Comparison of ENCODE assay signal across 17 cellular contexts in the genomic region with DNA sequence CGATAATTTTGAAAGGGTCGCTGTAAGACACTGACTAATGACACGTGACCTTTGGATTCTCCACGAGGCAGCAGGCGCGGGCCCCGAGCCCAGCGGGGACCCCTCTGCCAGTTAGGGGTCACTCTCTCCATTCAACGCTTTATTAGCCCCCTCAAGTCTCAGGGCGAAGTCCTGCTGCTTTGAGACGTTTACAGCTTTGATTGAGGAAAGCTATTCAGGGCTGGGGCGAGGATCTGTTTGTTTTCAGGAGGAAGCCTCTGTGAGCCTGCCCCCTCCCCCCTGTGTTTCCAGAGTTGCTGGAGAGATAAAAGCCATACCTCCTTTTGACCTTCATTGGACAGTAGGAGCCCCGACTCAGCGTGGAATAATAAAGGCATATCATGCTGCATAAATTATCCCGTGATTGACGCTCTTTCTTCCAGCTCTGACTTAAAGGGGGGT. TPM values are rescaled to one million over a fixed set of nuclear protein-coding genes. Genes with fewer than 3 reads are reported as not detected.
DNase-seq lines count a peak whose midpoint lies in the region; ATAC-seq and TF ChIP-seq lines count a peak whose summit lies in the region.
"Had no signal": no experiment of that assay in that cellular context is flagged by ENCODE, and none has a peak within 500 bp of the region (broad histone marks: within the 10 kb centered on the region; RNA-seq: fewer than 3 reads in every experiment).

No MANE protein-coding gene starts in this region.

- H3K4me3 ChIP-seq in AG04450 (ENCODE audit: low read depth, low read length), result peak overlapping the region; percentile 17; the same call in 1 of the 2 replicates
- H3K4me3 ChIP-seq in HUES6 (ENCODE audit: low read depth, low read length), result peak overlapping the region; percentile 48
- peak overlapping the region; percentile 17 for H3K4me3 ChIP-seq in coronary artery
- no peak overlapping the region for H3K4me3 ChIP-seq in mucosa of descending colon
- no peak overlapping the region for H3K4me3 ChIP-seq in naive thymus-derived CD4-positive, alpha-beta T cell (ENCODE audit: low read length)
- H3K4me3 ChIP-seq: esophagus squamous epithelium, skin epidermis had no signal

- TF ChIP-seq CTCF in AG04450 (IDR thresholded peaks at IDR 0.05; ENCODE audit: low read depth, low read length) (no peak), coronary artery (IDR thresholded peaks at IDR 0.05) (no peak), mucosa of descending colon (IDR thresholded peaks at IDR 0.05) (no peak)

- CTCF ChIA-PET in AG04450 (lab: Charles Lee), result interaction anchor here (0.6 to 1.2 kb wide), 4 partner anchors 25 to 381 kb away, joined by 3 to 8 read pairs (median 4); no protein-coding TSS in a partner anchor
- CTCF ChIA-PET in naive thymus-derived CD4-positive, alpha-beta T cell (lab: Charles Lee), result no interaction called here

- DNase-seq in AG04450 (ENCODE audit: low read depth, low spot score), result no peak
- no peak for DNase-seq in coronary artery (ENCODE audit: low spot score)
- DNase-seq in mucosa of descending colon, result peak in 1 of 3 donors; percentile 17
- DNase-seq in inferior parietal cortex (ENCODE audit: extremely low spot score), result no peak
- DNase-seq in NCI-H226, result no peak
- DNase-seq in naive thymus-derived CD4-positive, alpha-beta T cell, result no peak
- DNase-seq: activated CD4-positive, alpha-beta T cell treated with anti-CD3 and anti-CD28 coated beads for 36 hours; activated T-cell treated with anti-CD3 and anti-CD28 coated beads, Interleukin-2, amount 50 U/mL, for 1 hour; esophagus squamous epithelium; NCI-H1694; NCI-H510A treated with DMSO at 0.1 percent for 48 hours; stimulated activated naive CD8-positive, alpha-beta T cell treated with anti-CD3 and anti-CD28 coated beads, Interleukin-15, Interleukin-2, amounts not matched to agents 100 U/mL and 50 U/mL, for 24 hours had no signal

- H3K9me3 Mint-ChIP-seq in naive thymus-derived CD4-positive, alpha-beta T cell, result peaks cover 0 to 1% (median 0%) of the 10 kb centered on the region in 11 donors
- H3K9me3 Mint-ChIP-seq: dendritic cell treated with granulocyte-macrophage colony-stimulating factor and Interleukin-4, amounts not matched to agents 40 ng/mL and 50 ng/mL, for 4 days; T-helper 1 cell treated with Interleukin-12 subunit alpha and Interleukin-12 subunit beta and Interleukin-4 antibody, amounts not matched to agents 30 μg/mL and 1 μg/mL, for 36 hours had no signal

- peaks cover 70 to 85% (median 81%) of the 10 kb centered on the region in 5 donors for H3K27me3 Mint-ChIP-seq in naive thymus-derived CD4-positive, alpha-beta T cell

- peaks cover 51% of the 10 kb centered on the region for H3K4me1 ChIP-seq in HUES6 (ENCODE audit: control insufficient read depth, insufficient read depth, low read length)
- H3K4me1 ChIP-seq in mucosa of descending colon (ENCODE audit: low read depth), result peaks cover 13% of the 10 kb centered on the region
- no peaks in the 10 kb centered on the region for H3K4me1 ChIP-seq in naive thymus-derived CD4-positive, alpha-beta T cell (ENCODE audit: control insufficient read depth in 2 of 2, insufficient read depth in 2 of 2, low read length in 2 of 2)

- H3K4me1 Mint-ChIP-seq in naive thymus-derived CD4-positive, alpha-beta T cell, result peaks cover 0 to 18% (median 7%) of the 10 kb centered on the region in 7 donors

- intact Hi-C loops in mucosa of descending colon (cut with DNase I, micrococcal nuclease), result no loop called here
- intact Hi-C loops in naive thymus-derived CD4-positive, alpha-beta T cell (cut with micrococcal nuclease), result no loop called here

- peak; percentile 10 for ATAC-seq in mucosa of descending colon
- ATAC-seq in HG03139 (IDR thresholded peaks at IDR 0.05; ENCODE audit: unreplicated experiment), result no peak
- no peak for ATAC-seq in naive thymus-derived CD4-positive, alpha-beta T cell
- ATAC-seq: activated CD4-positive, alpha-beta T cell treated with anti-CD3 and anti-CD28 coated beads for 36 hours; stimulated activated naive CD8-positive, alpha-beta T cell treated with anti-CD3 and anti-CD28 coated beads, Interleukin-15, Interleukin-2, amounts not matched to agents 100 U/mL and 50 U/mL, for 24 hours had no signal

- H3K36me3 ChIP-seq in HUES6 (ENCODE audit: control insufficient read depth, insufficient read depth, low read length) (no peaks in the 10 kb centered on the region), mucosa of descending colon (ENCODE audit: low read depth) (no peaks in the 10 kb centered on the region)
- no peaks in the 10 kb centered on the region for H3K36me3 ChIP-seq in naive thymus-derived CD4-positive, alpha-beta T cell (ENCODE audit: control insufficient read depth in 2 of 3, insufficient read depth in 3 of 3, low read length in 3 of 3)
- H3K36me3 ChIP-seq: esophagus squamous epithelium had no signal

- POLR2A ChIA-PET in AG04450 (lab: Yijun Ruan, JAX), result no interaction called here
- POLR2A ChIA-PET in naive thymus-derived CD4-positive, alpha-beta T cell (lab: Charles Lee), result no interaction called here

- no peaks in the 10 kb centered on the region for H3K36me3 Mint-ChIP-seq in naive thymus-derived CD4-positive, alpha-beta T cell

- no peak overlapping the region for H3K27ac ChIP-seq in AG04450 (ENCODE audit: low read depth, low read length)
- peak overlapping the region; percentile 66; the same call in 1 of the 2 replicates for H3K27ac ChIP-seq in HUES6 (ENCODE audit: low read depth, low read length)
- H3K27ac ChIP-seq in coronary artery, result no peak overlapping the region
- H3K27ac ChIP-seq in naive thymus-derived CD4-positive, alpha-beta T cell (ENCODE audit: low read depth, low read length), result no peak overlapping the region
- H3K27ac ChIP-seq: esophagus squamous epithelium, skin epidermis had no signal

- H3K27me3 ChIP-seq in AG04450 (ENCODE audit: control insufficient read depth, insufficient read depth, low read length), result peaks cover 60% of the 10 kb centered on the region
- peaks cover 39% of the 10 kb centered on the region for H3K27me3 ChIP-seq in HUES6 (ENCODE audit: control insufficient read depth, insufficient read depth, low read length)
- H3K27me3 ChIP-seq in naive thymus-derived CD4-positive, alpha-beta T cell (ENCODE audit: control insufficient read depth in 2 of 2, insufficient read depth in 2 of 2, low read length in 2 of 2), result peaks cover under 1 to 16% of the 10 kb centered on the region in 2 donors

- H3K9me3 ChIP-seq in AG04450 (ENCODE audit: control insufficient read depth, insufficient read depth, low read length), result no peaks in the 10 kb centered on the region
- no peaks in the 10 kb centered on the region for H3K9me3 ChIP-seq in HUES6 (ENCODE audit: control insufficient read depth, insufficient read depth, low read depth, low read length)
- no peaks in the 10 kb centered on the region for H3K9me3 ChIP-seq in mucosa of descending colon
- H3K9me3 ChIP-seq in naive thymus-derived CD4-positive, alpha-beta T cell (ENCODE audit: control insufficient read depth in 2 of 3, low read length in 3 of 3), result no peaks in the 10 kb centered on the region
- H3K9me3 ChIP-seq: esophagus squamous epithelium had no signal

- H3K4me3 Mint-ChIP-seq in naive thymus-derived CD4-positive, alpha-beta T cell, result peak overlapping the region in 5 of 10 donors; percentile 34 to 58 (median 44)
- H3K4me3 Mint-ChIP-seq: activated CD4-positive, alpha-beta T cell treated with anti-CD3 and anti-CD28 coated beads for 36 hours; dendritic cell treated with granulocyte-macrophage colony-stimulating factor and Interleukin-4, amounts not matched to agents 40 ng/mL and 50 ng/mL, for 4 days; T-helper 1 cell treated with Interleukin-12 subunit alpha and Interleukin-12 subunit beta and Interleukin-4 antibody, amounts not matched to agents 30 μg/mL and 1 μg/mL, for 36 hours had no signal

- no peak overlapping the region for H3K27ac Mint-ChIP-seq in naive thymus-derived CD4-positive, alpha-beta T cell
- H3K27ac Mint-ChIP-seq: activated CD4-positive, alpha-beta T cell treated with anti-CD3 and anti-CD28 coated beads for 36 hours; dendritic cell treated with granulocyte-macrophage colony-stimulating factor and Interleukin-4, amounts not matched to agents 40 ng/mL and 50 ng/mL, for 4 days; T-helper 1 cell treated with Interleukin-12 subunit alpha and Interleukin-12 subunit beta and Interleukin-4 antibody, amounts not matched to agents 30 μg/mL and 1 μg/mL, for 36 hours had no signal

- peak overlapping the region; percentile 54 for H3K9ac ChIP-seq in HUES6 (ENCODE audit: low read length)

RNA-seq across cellular contexts. Expression of a gene that starts 31.4 kb away (rescaled TPM):
- 7.2 and 9.5 TPM in 2 replicates for polyA plus RNA-seq in AG04450 (2011; rRNA removed)
- polyA minus RNA-seq in AG04450 (2011; rRNA and poly(A)+ RNA removed), result 10.2 and 11.0 TPM in 2 replicates
- under 1 TPM; 0.17 to 0.66 (median 0.31) TPM for total RNA-seq in mucosa of descending colon
- total RNA-seq in naive thymus-derived CD4-positive, alpha-beta T cell, result not detected
- not detected for polyA plus RNA-seq in naive thymus-derived CD4-positive, alpha-beta T cell
- total RNA-seq: activated CD4-positive, alpha-beta T cell treated with anti-CD3 and anti-CD28 coated beads for 36 hours had no signal

Comparison
In these comparisons a context has a peak if more than half of its experiments do, and no peak if none do; other contexts are left out.
1. H3K4me3 ChIP-seq: peak in AG04450 (single experiment), HUES6 (single experiment) and coronary artery (single experiment); none in mucosa of descending colon (single experiment) and naive thymus-derived CD4-positive, alpha-beta T cell (single experiment).